30 cellular contexts compared by ENCODE assay signal in genomic region chr2:215658635-215659305, GRCh38.
DNase-seq lines count a peak whose midpoint lies in the region; ATAC-seq and TF ChIP-seq lines count a peak whose summit lies in the region.
"Had no signal": no experiment of that assay in that cellular context is flagged by ENCODE, and none has a peak within 500 bp of the region (broad histone marks: within the 10 kb centered on the region; RNA-seq: fewer than 3 reads in every experiment).

No MANE protein-coding gene starts in this region.

- TF ChIP-seq CTCF in ascending aorta (IDR thresholded peaks at IDR 0.05) (no peak), foreskin keratinocyte (conservative IDR thresholded peaks at IDR 0.05) (no peak)

- peak overlapping the region in 1 of 2 donors; percentile 29 for H3K9ac ChIP-seq in stomach smooth muscle (ENCODE audit: low read length in 2 of 2)

- peak overlapping the region; percentile 76 to 80 for H3K27ac ChIP-seq in ascending aorta
- peak overlapping the region; percentile 70 for H3K27ac ChIP-seq in foreskin keratinocyte
- peak overlapping the region; percentile 76 for H3K27ac ChIP-seq in stomach smooth muscle (ENCODE audit: low read length)
- H3K27ac ChIP-seq: HL-60, prostate gland, VCaP had no signal

- H3K27me3 Mint-ChIP-seq in activated CD4-positive, alpha-beta T cell treated with anti-CD3 and anti-CD28 coated beads, Interleukin-2, amount 10 ng/mL, durations not matched to agents 24 days and 14 days: peaks cover 2% of the 10 kb centered on the region
- no peaks in the 10 kb centered on the region for H3K27me3 Mint-ChIP-seq in activated CD4-positive, alpha-beta T cell treated with anti-CD3 and anti-CD28 coated beads for 36 hours
- H3K27me3 Mint-ChIP-seq: activated naive CD8-positive, alpha-beta T cell treated with anti-CD3 and anti-CD28 coated beads for 36 hours; B cell had no signal

- H3K36me3 ChIP-seq in ascending aorta: no peaks in the 10 kb centered on the region
- no peaks in the 10 kb centered on the region for H3K36me3 ChIP-seq in stomach smooth muscle (ENCODE audit: control insufficient read depth in 2 of 2, insufficient read depth in 2 of 2, low read length in 2 of 2)
- H3K36me3 ChIP-seq: left lung, prostate gland, thyroid gland had no signal

- no peak overlapping the region for H3K4me3 ChIP-seq in ascending aorta
- H3K4me3 ChIP-seq in stomach smooth muscle (ENCODE audit: low read length in 2 of 2): no peak overlapping the region
- H3K4me3 ChIP-seq: GM12878, left lung, prostate gland, thyroid gland had no signal

- DNase-seq in activated CD4-positive, alpha-beta T cell treated with anti-CD3 and anti-CD28 coated beads, Interleukin-2, amount 10 ng/mL, durations not matched to agents 24 days and 14 days: peak; percentile 20
- DNase-seq in activated CD4-positive, alpha-beta T cell treated with anti-CD3 and anti-CD28 coated beads for 36 hours: no peak
- DNase-seq in ascending aorta (ENCODE audit: low spot score in 2 of 2) (no peak), foreskin keratinocyte (no peak), NOMO-1 (lab: John Stamatoyannopoulos, UW; ENCODE audit: unreplicated experiment in 2 of 2) (no peak), COR-L47 (lab: John Stamatoyannopoulos, UW) (no peak)
- no peak for DNase-seq in activated CD4-positive, CD25-positive, alpha-beta regulatory T cell treated with anti-CD3 and anti-CD28 coated beads, Interleukin-2, amount 50 U/mL, for 72 hours
- DNase-seq: 8988T; activated CD8-positive, alpha-beta memory T cell treated with anti-CD3 and anti-CD28 coated beads, Interleukin-2, amount 50 U/mL, for 4 hours; activated naive CD8-positive, alpha-beta T cell treated with anti-CD3 and anti-CD28 coated beads for 36 hours; cortex of kidney; DMS79 treated with DMSO at 0.1 percent for 48 hours; endodermal cell; GOT3; immature natural killer cell; left lung; NCI-H510A treated with DMSO at 0.1 percent for 48 hours; NK-92 treated with Interleukin-12 subunit alpha and Interleukin-12 subunit beta, amount 100 ng/mL, for 24 hours; stimulated activated CD4-positive, alpha-beta T cell treated with anti-CD3 and anti-CD28 coated beads, Interleukin-2, amount 100 ng/mL, for 48 hours; stimulated activated naive CD4-positive, alpha-beta T cell treated with Interleukin-2 at 50 U/mL for 16 hours; thyroid gland had no signal

- intact Hi-C loops in activated CD4-positive, alpha-beta T cell treated with anti-CD3 and anti-CD28 coated beads, Interleukin-2, amount 10 ng/mL, durations not matched to agents 24 days and 14 days (cut with micrococcal nuclease): no loop called here
- intact Hi-C loops in activated CD4-positive, alpha-beta T cell treated with anti-CD3 and anti-CD28 coated beads for 36 hours (cut with DNase I, micrococcal nuclease): no loop called here
- intact Hi-C loops in ascending aorta (cut with DNase I): loop anchor here (1.0 to 2.0 kb wide), 3 partner anchors 34 to 222 kb away; partner anchors contain the start of gene FN1

- H3K4me1 ChIP-seq in ascending aorta: peaks cover 3 to 23% of the 10 kb centered on the region in 2 donors
- H3K4me1 ChIP-seq in foreskin keratinocyte: peaks cover 39% of the 10 kb centered on the region
- H3K4me1 ChIP-seq in stomach smooth muscle (ENCODE audit: control insufficient read depth, insufficient read depth, low read length): peaks cover 11% of the 10 kb centered on the region
- H3K4me1 ChIP-seq: prostate gland had no signal

- H3K36me3 Mint-ChIP-seq in activated CD4-positive, alpha-beta T cell treated with anti-CD3 and anti-CD28 coated beads, Interleukin-2, amount 10 ng/mL, durations not matched to agents 24 days and 14 days (ENCODE audit: low read depth): no peaks in the 10 kb centered on the region
- H3K36me3 Mint-ChIP-seq in activated CD4-positive, alpha-beta T cell treated with anti-CD3 and anti-CD28 coated beads for 36 hours (ENCODE audit: low read depth): no peaks in the 10 kb centered on the region
- H3K36me3 Mint-ChIP-seq: activated naive CD8-positive, alpha-beta T cell treated with anti-CD3 and anti-CD28 coated beads for 36 hours; immature natural killer cell had no signal

- H3K9me3 Mint-ChIP-seq in activated CD4-positive, alpha-beta T cell treated with anti-CD3 and anti-CD28 coated beads, Interleukin-2, amount 10 ng/mL, durations not matched to agents 24 days and 14 days: no peaks in the 10 kb centered on the region
- no peaks in the 10 kb centered on the region for H3K9me3 Mint-ChIP-seq in activated CD4-positive, alpha-beta T cell treated with anti-CD3 and anti-CD28 coated beads for 36 hours (ENCODE audit: low read depth)
- H3K9me3 Mint-ChIP-seq: activated naive CD8-positive, alpha-beta T cell treated with anti-CD3 and anti-CD28 coated beads for 36 hours; endodermal cell; immature natural killer cell; neural crest cell; T-helper 2 cell treated with Interferon-gamma antibody and Interleukin-4, amounts not matched to agents 5 μg/mL and 100 μg/mL, for 36 hours had no signal

- H3K9me3 ChIP-seq in ascending aorta (no peaks in the 10 kb centered on the region), stomach smooth muscle (ENCODE audit: control insufficient read depth in 2 of 2, low read length in 2 of 2) (no peaks in the 10 kb centered on the region)
- H3K9me3 ChIP-seq: left lung, prostate gland, thyroid gland had no signal

- no peak overlapping the region for H3K27ac Mint-ChIP-seq in activated CD4-positive, alpha-beta T cell treated with anti-CD3 and anti-CD28 coated beads, Interleukin-2, amount 10 ng/mL, durations not matched to agents 24 days and 14 days
- H3K27ac Mint-ChIP-seq in activated CD4-positive, alpha-beta T cell treated with anti-CD3 and anti-CD28 coated beads for 36 hours: no peak overlapping the region
- H3K27ac Mint-ChIP-seq: activated naive CD8-positive, alpha-beta T cell treated with anti-CD3 and anti-CD28 coated beads for 36 hours; B cell; endodermal cell; immature natural killer cell; T-helper 2 cell treated with Interferon-gamma antibody and Interleukin-4, amounts not matched to agents 5 μg/mL and 100 μg/mL, for 36 hours had no signal

- H3K27me3 ChIP-seq in ascending aorta (no peaks in the 10 kb centered on the region), foreskin keratinocyte (no peaks in the 10 kb centered on the region), stomach smooth muscle (ENCODE audit: control insufficient read depth in 1 of 2, insufficient read depth in 2 of 2, low read length in 2 of 2) (no peaks in the 10 kb centered on the region)
- H3K27me3 ChIP-seq: left lung, thyroid gland had no signal

- ATAC-seq in activated CD4-positive, alpha-beta T cell treated with anti-CD3 and anti-CD28 coated beads for 36 hours: no peak
- no peak for ATAC-seq in foreskin keratinocyte
- ATAC-seq: GM12878, Panc1 had no signal

- CTCF ChIA-PET in activated CD4-positive, alpha-beta T cell treated with anti-CD3 and anti-CD28 coated beads for 36 hours (lab: Charles Lee): interaction anchor here (0.6 kb wide), 1 partner anchor 89 kb away, joined by 4 read pairs; no protein-coding TSS in a partner anchor

- H3K4me3 Mint-ChIP-seq in activated CD4-positive, alpha-beta T cell treated with anti-CD3 and anti-CD28 coated beads, Interleukin-2, amount 10 ng/mL, durations not matched to agents 24 days and 14 days: no peak overlapping the region
- H3K4me3 Mint-ChIP-seq in activated CD4-positive, alpha-beta T cell treated with anti-CD3 and anti-CD28 coated beads for 36 hours: no peak overlapping the region
- H3K4me3 Mint-ChIP-seq: activated naive CD8-positive, alpha-beta T cell treated with anti-CD3 and anti-CD28 coated beads for 36 hours; B cell; endodermal cell; immature natural killer cell; neural crest cell; T-helper 2 cell treated with Interferon-gamma antibody and Interleukin-4, amounts not matched to agents 5 μg/mL and 100 μg/mL, for 36 hours had no signal

- POLR2A ChIA-PET in activated CD4-positive, alpha-beta T cell treated with anti-CD3 and anti-CD28 coated beads for 36 hours (lab: Charles Lee): no interaction called here

- no peaks in the 10 kb centered on the region for H3K4me1 Mint-ChIP-seq in activated CD4-positive, alpha-beta T cell treated with anti-CD3 and anti-CD28 coated beads, Interleukin-2, amount 10 ng/mL, durations not matched to agents 24 days and 14 days
- H3K4me1 Mint-ChIP-seq in activated CD4-positive, alpha-beta T cell treated with anti-CD3 and anti-CD28 coated beads for 36 hours: no peaks in the 10 kb centered on the region
- H3K4me1 Mint-ChIP-seq: activated naive CD8-positive, alpha-beta T cell treated with anti-CD3 and anti-CD28 coated beads for 36 hours; B cell; endodermal cell; immature natural killer cell; neural crest cell had no signal
